In genomic region chr2:215693269-215693998, GRCh38 we compare ENCODE assay signal across 12 cellular contexts.
DNase-seq lines count a peak whose midpoint lies in the region; ATAC-seq lines count a peak whose summit lies in the region.
"Had no signal": no experiment of that assay in that cellular context is flagged by ENCODE, and none has a peak within 500 bp of the region (broad histone marks: within the 10 kb centered on the region; RNA-seq: fewer than 3 reads in every experiment).

No MANE protein-coding gene starts in this region.

- peaks cover 36% of the 10 kb centered on the region for H3K4me1 ChIP-seq in ACC112 (ENCODE audit: control insufficient read depth, insufficient read depth, low read length, unreplicated experiment)

- no peaks in the 10 kb centered on the region for H3K27me3 ChIP-seq in ACC112 (ENCODE audit: insufficient read depth, low read length)
- H3K27me3 ChIP-seq: BLaER1 treated with 17β-estradiol and CSF1 and Interleukin-3, amounts not matched to agents 10 nM and 100 nM had no signal

- no peaks in the 10 kb centered on the region for H3K9me3 Mint-ChIP-seq in activated T-helper 17 cell treated with anti-CD3 and anti-CD28 coated beads, Interleukin-2, amount 50 U/mL, for 72 hours

- no peak overlapping the region for H3K4me3 Mint-ChIP-seq in activated T-helper 17 cell treated with anti-CD3 and anti-CD28 coated beads, Interleukin-2, amount 50 U/mL, for 72 hours

- peak overlapping the region; percentile 5; the same call in 1 of the 2 replicates for H3K4me3 ChIP-seq in ACC112 (ENCODE audit: low read depth, low read length)
- H3K4me3 ChIP-seq: BLaER1 treated with 17β-estradiol and CSF1 and Interleukin-3, amounts not matched to agents 10 nM and 100 nM had no signal

- no peak overlapping the region for H3K27ac Mint-ChIP-seq in activated T-helper 17 cell treated with anti-CD3 and anti-CD28 coated beads, Interleukin-2, amount 50 U/mL, for 72 hours

- H3K79me2 ChIP-seq in ACC112 (ENCODE audit: control insufficient read depth, insufficient read depth, low read length, unreplicated experiment), result no peaks in the 10 kb centered on the region

- H3K36me3 ChIP-seq in ACC112 (ENCODE audit: insufficient read depth, low read length), result peaks cover 6% of the 10 kb centered on the region
- H3K36me3 ChIP-seq: BLaER1 treated with 17β-estradiol and CSF1 and Interleukin-3, amounts not matched to agents 10 nM and 100 nM had no signal

- peak overlapping the region; percentile 16 for H2AFZ ChIP-seq in ACC112 (ENCODE audit: low read length, unreplicated experiment)

- peak; percentile 96 for DNase-seq in HT1080 (ENCODE audit: low read depth)
- peak; percentile 75 for DNase-seq in dermis blood vessel endothelial cell
- peak; percentile 45 for DNase-seq in mucosa of gallbladder (ENCODE audit: low spot score)
- no peak for DNase-seq in activated CD4-positive, CD25-positive, alpha-beta regulatory T cell (lab: John Stamatoyannopoulos, UW)
- DNase-seq: activated naive CD4-positive, alpha-beta T cell; NCI-H2227 treated with DMSO at 0.1 percent for 48 hours; posterior cingulate gyrus had no signal

- peaks cover 3% of the 10 kb centered on the region for H3K27me3 Mint-ChIP-seq in activated T-helper 17 cell treated with anti-CD3 and anti-CD28 coated beads, Interleukin-2, amount 50 U/mL, for 72 hours

- H3K4me1 Mint-ChIP-seq in activated T-helper 17 cell treated with anti-CD3 and anti-CD28 coated beads, Interleukin-2, amount 50 U/mL, for 72 hours, result no peaks in the 10 kb centered on the region

- H3K27ac ChIP-seq in ACC112 (ENCODE audit: low read depth, low read length), result peak overlapping the region; percentile 90

- H3K36me3 Mint-ChIP-seq in activated T-helper 17 cell treated with anti-CD3 and anti-CD28 coated beads, Interleukin-2, amount 50 U/mL, for 72 hours (ENCODE audit: low read depth), result no peaks in the 10 kb centered on the region

- no peak for ATAC-seq in HG02642 (IDR thresholded peaks at IDR 0.05; ENCODE audit: poor library complexity, unreplicated experiment)
- no peak for ATAC-seq in GM19035 (IDR thresholded peaks at IDR 0.05; ENCODE audit: unreplicated experiment)
- no peak for ATAC-seq in activated T-helper 17 cell treated with anti-CD3 and anti-CD28 coated beads, Interleukin-2, amount 50 U/mL, for 72 hours (replicated peaks)

Comparison
In these comparisons a context has a peak if more than half of its experiments do, and no peak if none do; other contexts are left out.
1. DNase-seq: peak in HT1080 (single experiment), dermis blood vessel endothelial cell (single experiment) and mucosa of gallbladder (single experiment); none in activated CD4-positive, CD25-positive, alpha-beta regulatory T cell (0 of 4).